ENCODE assay signal across 8 cellular contexts in the genomic region with DNA sequence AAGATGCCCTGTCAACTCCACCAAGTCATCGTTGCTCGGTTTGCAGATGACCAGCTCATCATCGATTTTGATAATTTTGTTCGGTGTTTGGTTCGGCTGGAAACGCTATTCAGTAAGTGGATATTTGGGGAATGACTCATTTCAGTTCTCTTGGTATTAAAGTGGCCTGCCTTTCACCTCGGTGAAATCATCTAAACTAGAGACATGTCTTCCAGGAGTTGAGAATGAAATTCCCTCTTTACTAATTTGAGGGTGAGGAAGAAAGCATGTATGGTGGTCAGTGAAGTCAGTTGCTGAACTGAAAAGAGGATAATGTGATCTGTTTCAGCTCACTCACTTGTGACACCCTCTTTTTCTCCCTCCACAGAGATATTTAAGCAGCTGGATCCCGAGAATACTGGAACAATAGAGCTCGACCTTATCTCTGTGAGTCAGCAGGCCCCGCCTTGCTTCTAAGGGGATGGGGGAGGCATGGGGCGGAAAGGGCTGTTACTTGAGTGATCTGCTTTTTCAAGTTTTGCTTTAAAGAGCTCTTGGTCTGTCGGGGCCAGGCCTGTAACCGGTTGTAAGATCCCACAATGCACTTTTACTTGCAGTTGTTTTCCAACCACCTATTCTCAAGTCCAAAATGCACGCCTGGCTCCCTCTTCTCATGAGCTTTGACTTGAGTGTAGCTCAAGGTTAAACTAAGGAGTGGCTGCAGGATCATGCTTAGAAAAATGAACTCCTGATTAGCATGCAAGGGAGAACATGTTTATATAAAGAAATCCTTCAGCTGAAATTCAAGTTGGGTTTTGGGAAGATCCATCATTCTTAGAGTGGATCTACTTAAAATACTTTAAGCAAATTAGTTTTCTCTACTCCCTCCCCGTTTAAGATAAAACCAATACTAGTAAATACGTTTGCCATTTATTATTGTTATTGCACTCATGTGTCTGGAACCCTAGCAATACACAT. TPM values are rescaled to one million over a fixed set of nuclear protein-coding genes. Genes with fewer than 3 reads are reported as not detected.
A peak's percentile ranks its signal among the peaks of the same experiment; 100 is the strongest.
DNase-seq lines count a peak whose midpoint lies in the region; ATAC-seq, FAIRE-seq and TF ChIP-seq lines count a peak whose summit lies in the region.

No MANE protein-coding gene starts in this region.

- H3K9ac ChIP-seq in K562 (ENCODE audit: insufficient read depth in 1 of 2, low read depth in 2 of 2, low read length in 2 of 2), result peak overlapping the region; percentile 33 to 71; a peak in 3 of 4 replicates

- ATAC-seq in K562 (peak; percentile 91), GM19463 (IDR thresholded peaks at IDR 0.05; ENCODE audit: unreplicated experiment) (no peak), HG03097 (IDR thresholded peaks at IDR 0.05; ENCODE audit: low FRiP score, unreplicated experiment) (no peak)

- DNase-seq in Daoy (ENCODE audit: low read depth) (peak; percentile 93), LHCN-M2 (ENCODE audit: low read depth) (peak; percentile 94), K562 (ENCODE audit: extremely low read depth in 1 of 4, low spot score in 3 of 4) (peak; percentile 92 to 98 (median 94)), iris pigment epithelial cell (ENCODE audit: low read depth) (peak; percentile 92), stomach (no peak)
- DNase-seq in activated effector memory CD4-positive, alpha-beta T cell treated with Interleukin-2 at 50 U/mL for 16 hours, result no peak

- peak; percentile 92 for FAIRE-seq in K562 (lab: Jason Lieb, UNC)

- no peak overlapping the region for H3K4me3 ChIP-seq in K562
- no peak overlapping the region for H3K4me3 ChIP-seq in stomach

- peaks cover 22% of the 10 kb centered on the region; the same call in 2 of the 3 replicates for H3K79me2 ChIP-seq in K562 (ENCODE audit: control insufficient read depth, insufficient read depth, low read length)

- H2AFZ ChIP-seq in K562 (ENCODE audit: low read depth, low read length), result peak overlapping the region; percentile 66

- BruUV-seq in K562 (replicated peaks; lab: Mats Ljungman, UMichigan), result TSS peak; percentile 8

- H3K4me2 ChIP-seq in K562 (ENCODE audit: insufficient read depth, low read length), result peak overlapping the region; percentile 67

- CTCF ChIA-PET in K562 (lab: Yijun Ruan, JAX; ENCODE audit: low intra/inter-chr PET ratio), result no interaction called here

- 0 out of 2 replicates have a peak, but pooled peaks cover 2% of the 10 kb centered on the region for H3K9me3 ChIP-seq in K562 (replicated peaks; ENCODE audit: control insufficient read depth, insufficient read depth, low read depth, low read length)
- no peaks in the 10 kb centered on the region for H3K9me3 ChIP-seq in stomach

- TF ChIP-seq EP300 in K562 (IDR thresholded peaks at IDR 0.05; ENCODE audit: low read length) (peak; percentile 91), stomach (IDR thresholded peaks at IDR 0.05) (no peak)

- WGBS in K562 (ENCODE audit: insufficient coverage, low coverage, missing lambda C conversion rate), result 3% methylated on average over 16 of the region's 16 CpGs
- WGBS in stomach, 5 donors, result 13 to 25% (median 20%) methylated on average over 16 of the region's 16 CpGs

- no peaks in the 10 kb centered on the region for H3K27me3 ChIP-seq in K562 (ENCODE audit: control insufficient read depth in 2 of 2, insufficient read depth in 2 of 2, low read length in 2 of 2)
- no peaks in the 10 kb centered on the region for H3K27me3 ChIP-seq in stomach

- intact Hi-C loops in K562 (cut with micrococcal nuclease) (no loop called here), stomach (cut with DNase I; ENCODE audit: low total_unique reads) (no loop called here)

- H3K27ac ChIP-seq in K562 (ENCODE audit: extremely low read depth, low read depth, low read length) (peak overlapping the region; percentile 93), stomach (peak overlapping the region; percentile 59 to 72 (median 71))

- in situ Hi-C loops in K562 (cut with MboI), result no loop called here

- no peak; a peak in 3 of 4 replicates for TF ChIP-seq RAD21 in K562 (CRISPR knock-in tag; conservative IDR thresholded peaks at IDR 0.05 in 1 of 2, IDR thresholded peaks at IDR 0.05 in 1 of 2)

- POLR2A ChIA-PET in K562 (lab: Yijun Ruan, JAX), result interaction anchor here (0.6 to 9.8 kb wide), 22 partner anchors 9 to 547 kb away, joined by 3 to 75 read pairs (median 4); partner anchors contain the start of gene TP53BP2

- H3K9me1 ChIP-seq in K562 (ENCODE audit: control insufficient read depth, insufficient read depth, low read length), result no peaks in the 10 kb centered on the region

- H4K20me1 ChIP-seq in K562 (replicated peaks; ENCODE audit: control insufficient read depth, insufficient read depth, low read length), result no peaks in the 10 kb centered on the region

- TF ChIP-seq POLR2A in K562 (conservative IDR thresholded peaks at IDR 0.05), result peak; percentile 76
- no peak for TF ChIP-seq POLR2A in stomach (IDR thresholded peaks at IDR 0.05)

- H3K4me1 ChIP-seq in K562 (replicated peaks in 1 of 2; ENCODE audit: control insufficient read depth in 2 of 2, insufficient read depth in 2 of 2, low read length in 2 of 2) (peaks cover 27 to 62% of the 10 kb centered on the region in 2 experiments), stomach (peaks cover 31 to 61% (median 38%) of the 10 kb centered on the region in 4 donors)

- TF ChIP-seq CTCF in K562 (IDR thresholded peaks at IDR 0.05 in 2 of 3, conservative IDR thresholded peaks at IDR 0.05 in 1 of 3; ENCODE audit: insufficient read depth in 2 of 3, low read depth in 1 of 3, low read length in 3 of 3) (no peak), stomach (IDR thresholded peaks at IDR 0.05) (no peak)

- peaks cover 79% of the 10 kb centered on the region for H3K36me3 ChIP-seq in K562 (ENCODE audit: control insufficient read depth, insufficient read depth, low read length)
- H3K36me3 ChIP-seq in stomach, result peaks cover 51 to 83% (median 77%) of the 10 kb centered on the region in 4 donors

TF ChIP-seq in K562, 482 proteins besides CTCF, POLR2A, EP300 and RAD21 (continues in another document):
- no peak for TF ChIP-seq DLX4 (CRISPR knock-in tag; IDR thresholded peaks at IDR 0.05)
- TF ChIP-seq RAD51 (IDR thresholded peaks at IDR 0.05; ENCODE audit: borderline replicate concordance, low read depth), result 0 out of 2 replicates have a peak, but pooled peaks have one; percentile 20
- peak; percentile 72; the same call in 1 of the 2 replicates for TF ChIP-seq HMBOX1 (IDR thresholded peaks at IDR 0.05)
- TF ChIP-seq ZNF311 (CRISPR knock-in tag; IDR thresholded peaks at IDR 0.05), result peak; percentile 62; the same call in 1 of the 2 replicates
- peak; percentile 2 for TF ChIP-seq ASH1L (IDR thresholded peaks at IDR 0.05; ENCODE audit: borderline replicate concordance, low read depth, partially characterized antibody)
- TF ChIP-seq, protein P1, sequence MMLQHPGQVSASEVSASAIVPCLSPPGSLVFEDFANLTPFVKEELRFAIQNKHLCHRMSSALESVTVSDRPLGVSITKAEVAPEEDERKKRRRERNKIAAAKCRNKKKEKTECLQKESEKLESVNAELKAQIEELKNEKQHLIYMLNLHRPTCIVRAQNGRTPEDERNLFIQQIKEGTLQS (IDR thresholded peaks at IDR 0.05), result peak; percentile 96
- TF ChIP-seq, protein P1 (CRISPR knock-in tag; conservative IDR thresholded peaks at IDR 0.05), result no peak; the same call in 1 of the 2 replicates
- TF ChIP-seq KLF13 (tag; IDR thresholded peaks at IDR 0.05; ENCODE audit: borderline replicate concordance, low read depth), result 0 out of 2 replicates have a peak, but pooled peaks have one; percentile 39
- TF ChIP-seq MTF1 (CRISPR knock-in tag; IDR thresholded peaks at IDR 0.05; ENCODE audit: borderline replicate concordance), result no peak
- peak; percentile 96 for TF ChIP-seq SMARCE1 (IDR thresholded peaks at IDR 0.05)
- peak; percentile 63; the same call in 1 of the 2 replicates for TF ChIP-seq DDX20 (tag; IDR thresholded peaks at IDR 0.05; ENCODE audit: low read depth)

RNA-seq across cellular contexts. Expression of gene CAPN2, which starts 59.8 kb away (rescaled TPM):
- 186 and 189 TPM in 2 replicates for total RNA-seq in Daoy (2014; rRNA removed; shearing (Covaris generic))
- total RNA-seq in LHCN-M2 (2014; rRNA removed) (642 and 718 TPM in 2 replicates), K562 (2014; rRNA removed) (116 and 157 TPM in 2 replicates), K562 (2014; rRNA removed; fragmentation: Illumina TruSeq; extraction: Trizol) (80.4 and 84.2 TPM in 2 replicates), K562 (2015; rRNA removed; fragmentation: Illumina TruSeq; extraction: Trizol) (86.8 and 87.7 TPM in 2 replicates), K562 (2021) (94.8 and 101 TPM in 2 replicates), stomach (100 to 1,000 TPM; 224 to 739 (median 358) TPM)
- polyA plus RNA-seq in LHCN-M2 (2012), result 343 TPM
- total RNA-seq in K562 (2011; cell fraction: chromatin; rRNA removed; ENCODE audit: low replicate concordance), result 180 and 218 TPM in 2 replicates
- total RNA-seq in K562 (2011; cell fraction: nucleolus; rRNA removed), result 119 and 120 TPM in 2 replicates
- 132 and 165 TPM in 2 replicates for total RNA-seq in K562 (2011; cell fraction: nucleoplasm; rRNA removed)
- polyA plus RNA-seq in K562 (2011; rRNA removed) (113 and 120 TPM in 2 replicates), K562 (2014; fragmentation: Illumina TruSeq; extraction: Trizol) (92.6 and 102 TPM in 2 replicates), K562 (2014; fragmentation: Nextera tagmentation; extraction: Ambion mirVana) (10 to 100 TPM; 24.6 to 28.5 TPM), K562 (2014; rRNA removed) (106 and 124 TPM in 2 replicates), stomach (100 to 1,000 TPM; 128 to 171 (median 161) TPM)
- 55.7 and 58.0 TPM in 2 replicates for polyA plus RNA-seq in K562 (2011; cell fraction: cytosol; rRNA removed)
- 254 and 312 TPM in 2 replicates for polyA plus RNA-seq in K562 (2011; cell fraction: nucleus; rRNA removed)
- 81.1 and 119 TPM in 2 replicates for polyA plus RNA-seq in K562 (2012)
- 114 and 116 TPM in 2 replicates for polyA minus RNA-seq in K562 (2011; rRNA and poly(A)+ RNA removed)
- polyA minus RNA-seq in K562 (2011; cell fraction: cytosol; rRNA and poly(A)+ RNA removed), result 68.3 and 82.5 TPM in 2 replicates
- polyA minus RNA-seq in K562 (2011; cell fraction: nucleus; rRNA and poly(A)+ RNA removed), result 63.0 and 87.3 TPM in 2 replicates

Comparison
In these comparisons a context has a peak if more than half of its experiments do, and no peak if none do; other contexts are left out.
1. DNase-seq: peak in Daoy (single experiment), LHCN-M2 (single experiment), K562 (4 of 4) and iris pigment epithelial cell (single experiment); none in stomach (single experiment) and activated effector memory CD4-positive, alpha-beta T cell treated with Interleukin-2 at 50 U/mL for 16 hours (single experiment).